In genomic region chr11:126072821-126073594, GRCh38 we compare ENCODE assay signal across 27 cellular contexts. TPM values are rescaled to one million over a fixed set of nuclear protein-coding genes. Genes with fewer than 3 reads are reported as not detected.
DNase-seq lines count a peak whose midpoint lies in the region; ATAC-seq, FAIRE-seq and TF ChIP-seq lines count a peak whose summit lies in the region.
"Had no signal": no experiment of that assay in that cellular context is flagged by ENCODE, and none has a peak within 500 bp of the region (broad histone marks: within the 10 kb centered on the region; RNA-seq: fewer than 3 reads in every experiment).

No MANE protein-coding gene starts in this region.

- TF ChIP-seq CTCF in A673 (conservative IDR thresholded peaks at IDR 0.05; ENCODE audit: low read depth, low read length) (no peak), VCaP (conservative IDR thresholded peaks at IDR 0.05) (no peak), keratinocyte (optimal IDR thresholded peaks at IDR 0.05 in 1 of 3, IDR thresholded peaks at IDR 0.05 in 1 of 3, conservative IDR thresholded peaks at IDR 0.05 in 1 of 3; ENCODE audit: extremely low read depth in 1 of 3, insufficient read depth in 2 of 3, low read length in 3 of 3) (no peak)

- no peak overlapping the region for H2AFZ ChIP-seq in keratinocyte (ENCODE audit: control insufficient read depth, low read length)

- H3K27me3 ChIP-seq in A673 (replicated peaks; ENCODE audit: insufficient read depth, low read depth, low read length, poor library complexity): no peaks in the 10 kb centered on the region
- H3K27me3 ChIP-seq in keratinocyte (ENCODE audit: control insufficient read depth, extremely low read depth, insufficient read depth, low read length): no peaks in the 10 kb centered on the region
- H3K27me3 ChIP-seq in effector memory CD4-positive, alpha-beta T cell (replicated peaks; ENCODE audit: control insufficient read depth, insufficient read depth, low read length, poor library complexity, severe bottlenecking): no peaks in the 10 kb centered on the region
- H3K27me3 ChIP-seq: BLaER1 treated with 17β-estradiol and CSF1 and Interleukin-3, amounts not matched to agents 10 nM and 100 nM had no signal

- H3K9me1 ChIP-seq in keratinocyte (ENCODE audit: control insufficient read depth, extremely low read depth, insufficient read depth, low read length): no peaks in the 10 kb centered on the region

- intact Hi-C loops in A673 (cut with micrococcal nuclease; ENCODE audit: unreplicated experiment): no loop called here

- H3K4me3 ChIP-seq in A673 (ENCODE audit: low read depth, low read length, poor library complexity, severe bottlenecking): no peak overlapping the region
- H3K4me3 ChIP-seq in keratinocyte (ENCODE audit: control insufficient read depth in 2 of 3, extremely low read depth in 1 of 3, insufficient read depth in 2 of 3, low read depth in 1 of 3, low read length in 3 of 3): no peak overlapping the region
- H3K4me3 ChIP-seq in effector memory CD4-positive, alpha-beta T cell (ENCODE audit: insufficient read depth, low read depth, low read length, poor library complexity, severe bottlenecking): no peak overlapping the region
- H3K4me3 ChIP-seq: BLaER1 treated with 17β-estradiol and CSF1 and Interleukin-3, amounts not matched to agents 10 nM and 100 nM; lung had no signal

- dilution Hi-C loops in keratinocyte (cut with MboI; ENCODE audit: extremely low pct_ligation_motif_present, low sequenced_read_pairs): no loop called here

- no peaks in the 10 kb centered on the region for H4K20me1 ChIP-seq in keratinocyte (ENCODE audit: control insufficient read depth, extremely low read depth, insufficient read depth, low read length)
- H4K20me1 ChIP-seq: BLaER1 treated with 17β-estradiol and CSF1 and Interleukin-3, amounts not matched to agents 10 nM and 100 nM had no signal

- H3K79me2 ChIP-seq in keratinocyte (ENCODE audit: control insufficient read depth, insufficient read depth, low read length): no peaks in the 10 kb centered on the region

- H3K4me1 ChIP-seq in A673 (ENCODE audit: insufficient read depth, low read length, poor library complexity, severe bottlenecking) (peaks cover 24% of the 10 kb centered on the region), keratinocyte (ENCODE audit: control insufficient read depth, extremely low read depth, insufficient read depth, low read length) (peaks cover 3% of the 10 kb centered on the region)
- no peaks in the 10 kb centered on the region for H3K4me1 ChIP-seq in effector memory CD4-positive, alpha-beta T cell (ENCODE audit: control insufficient read depth, insufficient read depth, low read length, poor library complexity, severe bottlenecking)
- H3K4me1 ChIP-seq: BLaER1 treated with 17β-estradiol and CSF1 and Interleukin-3, amounts not matched to agents 10 nM and 100 nM had no signal

- H3K4me2 ChIP-seq in keratinocyte (ENCODE audit: control insufficient read depth, extremely low read depth, insufficient read depth, low read depth, low read length): no peak overlapping the region
- H3K4me2 ChIP-seq: BLaER1 treated with 17β-estradiol and CSF1 and Interleukin-3, amounts not matched to agents 10 nM and 100 nM had no signal

- CTCF ChIA-PET in A673 (lab: Charles Lee): no interaction called here

- no peaks in the 10 kb centered on the region for H3K36me3 ChIP-seq in A673 (ENCODE audit: insufficient read depth, low read length, poor library complexity, severe bottlenecking)
- H3K36me3 ChIP-seq in keratinocyte (ENCODE audit: control insufficient read depth in 2 of 2, extremely low read depth in 1 of 2, insufficient read depth in 2 of 2, low read length in 2 of 2): no peaks in the 10 kb centered on the region
- no peaks in the 10 kb centered on the region for H3K36me3 ChIP-seq in effector memory CD4-positive, alpha-beta T cell (ENCODE audit: control insufficient read depth, insufficient read depth, low read length)
- H3K36me3 ChIP-seq: BLaER1 treated with 17β-estradiol and CSF1 and Interleukin-3, amounts not matched to agents 10 nM and 100 nM; WERI-Rb-1 had no signal

- no peak overlapping the region for H3K9ac ChIP-seq in keratinocyte (ENCODE audit: control insufficient read depth, extremely low read depth, insufficient read depth, low read length)
- H3K9ac ChIP-seq: BLaER1 treated with 17β-estradiol and CSF1 and Interleukin-3, amounts not matched to agents 10 nM and 100 nM had no signal

- peak overlapping the region; percentile 29 for H3K27ac ChIP-seq in A673 (ENCODE audit: low read depth, low read length, poor library complexity, severe bottlenecking)
- H3K27ac ChIP-seq in VCaP: peak overlapping the region; percentile 94
- H3K27ac ChIP-seq in keratinocyte (ENCODE audit: control insufficient read depth, insufficient read depth, low read length): no peak overlapping the region
- no peak overlapping the region for H3K27ac ChIP-seq in effector memory CD4-positive, alpha-beta T cell (ENCODE audit: insufficient read depth, low read length, poor library complexity, severe bottlenecking)
- H3K27ac ChIP-seq: BLaER1 treated with 17β-estradiol and CSF1 and Interleukin-3, amounts not matched to agents 10 nM and 100 nM; WERI-Rb-1 had no signal

- no peak for ATAC-seq in HG03442 (IDR thresholded peaks at IDR 0.05; ENCODE audit: unreplicated experiment)
- ATAC-seq in HG03039 (IDR thresholded peaks at IDR 0.05; ENCODE audit: unreplicated experiment): no peak
- ATAC-seq in HG03565 (IDR thresholded peaks at IDR 0.05; ENCODE audit: unreplicated experiment): no peak
- ATAC-seq: activated T-cell treated with anti-CD3 and anti-CD28 coated beads, Interleukin-2, amount 50 U/mL, for 4 hours; right cardiac atrium; stimulated activated memory B cell treated with anti-CD40 and anti-IgM and Interleukin-4, amounts not matched to agents 10 μg/mL and 1 μg/mL and 100 μg/mL, for 72 hours had no signal

- DNase-seq in A673 (ENCODE audit: low spot score) (no peak), M059J (ENCODE audit: low read depth) (peak; percentile 35), keratinocyte (ENCODE audit: low read depth, low spot score) (no peak)
- DNase-seq in effector memory CD4-positive, alpha-beta T cell: no peak
- DNase-seq: activated CD4-positive, alpha-beta T cell treated with anti-CD3 and anti-CD28 coated beads, Interleukin-2, amount 10 ng/mL, durations not matched to agents 7 days and 5 days; activated gamma-delta T cell treated with Interleukin-2 at 50 U/mL for 16 hours; activated T-cell treated with anti-CD3 and anti-CD28 coated beads, Interleukin-2, amount 50 U/mL, for 4 hours; DND-41; effector CD4-positive, alpha-beta T cell; head of caudate nucleus; Karpas-422; kidney glomerular epithelial cell; MV-4-11; NCI-H82; right cardiac atrium; Right ventricle myocardium superior; stimulated activated CD4-positive, alpha-beta T cell treated with anti-CD3 and anti-CD28 coated beads, Interleukin-4, amount 100 ng/mL, for 24 hours; substantia nigra; WERI-Rb-1 had no signal

- peak; percentile 77 for FAIRE-seq in keratinocyte (lab: Jason Lieb, UNC)
- FAIRE-seq: HepG2 had no signal

- no TSS peak for BruUV-seq in A673 (replicated peaks; lab: Mats Ljungman, UMichigan)

- H3K9me3 ChIP-seq in A673 (ENCODE audit: low read depth, low read length, poor library complexity, severe bottlenecking): no peaks in the 10 kb centered on the region
- no peaks in the 10 kb centered on the region for H3K9me3 ChIP-seq in keratinocyte (ENCODE audit: control insufficient read depth, low read depth, low read length)
- H3K9me3 ChIP-seq in effector memory CD4-positive, alpha-beta T cell (ENCODE audit: control insufficient read depth, low read length): no peaks in the 10 kb centered on the region
- H3K9me3 ChIP-seq: BLaER1 treated with 17β-estradiol and CSF1 and Interleukin-3, amounts not matched to agents 10 nM and 100 nM had no signal

- POLR2A ChIA-PET in A673 (lab: Charles Lee; ENCODE audit: low non-redundant PET): no interaction called here

RNA-seq across cellular contexts. Expression of gene CDON, which starts 10.3 kb away (rescaled TPM):
- 25.3 and 31.0 TPM in 2 replicates for total RNA-seq in A673 (2021)
- total RNA-seq in M059J (2014; rRNA removed; shearing (Covaris generic)): 8.1 and 24.2 TPM in 2 replicates
- 1.0 to 1.6 TPM (median 1.4 TPM) in 3 replicates for polyA plus RNA-seq in keratinocyte
- 0.84 TPM for polyA plus RNA-seq in keratinocyte (2011; ENCODE audit: low read depth)
- 0.64 and 0.66 TPM in 2 replicates for polyA plus RNA-seq in keratinocyte (2011; cell fraction: cytosol; rRNA removed)
- 1.7 and 1.9 TPM in 2 replicates for polyA plus RNA-seq in keratinocyte (2011; cell fraction: nucleus; rRNA removed)
- 0.56 and 1.8 TPM in 2 replicates for polyA plus RNA-seq in keratinocyte (2012; ENCODE audit: low replicate concordance)
- polyA minus RNA-seq in keratinocyte: 2.9 to 5.3 TPM (median 3.3 TPM) in 3 replicates
- polyA minus RNA-seq in keratinocyte (2011; cell fraction: cytosol; rRNA and poly(A)+ RNA removed): 1.5 TPM
- polyA minus RNA-seq in keratinocyte (2011; cell fraction: nucleus; rRNA and poly(A)+ RNA removed): 2.7 and 4.7 TPM in 2 replicates

Comparison
In these comparisons a context has a peak if more than half of its experiments do, and no peak if none do; other contexts are left out.
1. H3K27ac ChIP-seq: peak in A673 (single experiment) and VCaP (single experiment); none in keratinocyte (single experiment) and effector memory CD4-positive, alpha-beta T cell (single experiment).